11 cellular contexts compared by ENCODE assay signal in the genomic region with DNA sequence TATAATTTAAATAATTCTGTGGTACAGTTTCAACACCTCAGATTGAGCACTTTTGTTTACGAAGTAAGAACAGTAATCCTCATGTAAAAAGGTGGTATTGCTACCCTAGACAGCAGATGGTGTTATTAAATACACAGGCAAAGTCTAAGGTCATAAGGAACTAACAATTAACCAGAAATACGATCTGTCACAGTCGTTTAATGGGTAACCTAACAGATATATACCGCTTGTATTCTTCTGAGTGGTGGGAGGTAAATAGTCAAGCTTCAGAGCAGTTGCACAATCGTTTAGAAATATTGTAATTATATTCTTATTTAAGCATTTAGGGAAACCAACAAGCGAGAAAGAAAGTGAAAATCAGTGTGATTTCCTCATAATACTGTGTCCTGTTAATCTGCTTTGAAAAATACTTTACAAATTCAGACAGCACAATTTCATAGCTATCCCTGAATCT. TPM values are rescaled to one million over a fixed set of nuclear protein-coding genes. Genes with fewer than 3 reads are reported as not detected.
DNase-seq lines count a peak whose midpoint lies in the region; ATAC-seq, FAIRE-seq and TF ChIP-seq lines count a peak whose summit lies in the region.
"Had no signal": no experiment of that assay in that cellular context is flagged by ENCODE, and none has a peak within 500 bp of the region (broad histone marks: within the 10 kb centered on the region; RNA-seq: fewer than 3 reads in every experiment).

No MANE protein-coding gene starts in this region.

- H3K4me3 ChIP-seq in kidney (ENCODE audit: low read length in 2 of 2): peak overlapping the region; percentile 30 to 39
- H3K4me3 ChIP-seq: right atrium auricular region, thoracic aorta had no signal

- H3K36me3 ChIP-seq in kidney (ENCODE audit: control insufficient read depth in 1 of 2, insufficient read depth in 2 of 2, low read length in 2 of 2): no peaks in the 10 kb centered on the region
- H3K36me3 ChIP-seq: right atrium auricular region, thoracic aorta had no signal

- no peak for FAIRE-seq in kidney (lab: Jason Lieb, UNC)

- H3K27me3 Mint-ChIP-seq in type B pancreatic cell: no peaks in the 10 kb centered on the region

- TF ChIP-seq CTCF in kidney (IDR thresholded peaks at IDR 0.05; ENCODE audit: borderline replicate concordance, extremely low read depth, insufficient read depth) (no peak), type B pancreatic cell (conservative IDR thresholded peaks at IDR 0.05) (no peak)

- no peak for ATAC-seq in GM21619 (IDR thresholded peaks at IDR 0.05; ENCODE audit: unreplicated experiment)
- ATAC-seq in HG02678 (IDR thresholded peaks at IDR 0.05; ENCODE audit: unreplicated experiment): no peak
- ATAC-seq: esophagus mucosa had no signal

- H3K9me3 Mint-ChIP-seq in type B pancreatic cell: no peaks in the 10 kb centered on the region

- H3K4me1 ChIP-seq in kidney (ENCODE audit: control insufficient read depth in 1 of 2, insufficient read depth in 1 of 2, low read depth in 1 of 2, low read length in 2 of 2): peaks cover 15 to 47% of the 10 kb centered on the region in 2 donors

- DNase-seq in NCI-H2107 treated with DMSO at 0.1 percent for 48 hours (lab: John Stamatoyannopoulos, UW; ENCODE audit: unreplicated experiment) (peak; percentile 97), NCI-H2107 (lab: John Stamatoyannopoulos, UW) (no peak), NOMO-1 treated with dmso at 0.1 percent for 144 hours (lab: John Stamatoyannopoulos, UW; ENCODE audit: unreplicated experiment) (peak; percentile 35), kidney (no peak), type B pancreatic cell (ENCODE audit: extremely low spot score, unreplicated experiment) (no peak), SKM-1 treated with dmso at 0.1 percent for 144 hours (lab: John Stamatoyannopoulos, UW; ENCODE audit: unreplicated experiment) (no peak)

- peaks cover 65% of the 10 kb centered on the region for H3K4me1 Mint-ChIP-seq in type B pancreatic cell (ENCODE audit: unreplicated experiment)

- peak overlapping the region; percentile 45 for H3K4me3 Mint-ChIP-seq in type B pancreatic cell

- H3K36me3 Mint-ChIP-seq in type B pancreatic cell: no peaks in the 10 kb centered on the region

- intact Hi-C loops in kidney (cut with DNase I): loop anchor here (10.0 kb wide), 3 partner anchors 105 to 365 kb away; no protein-coding TSS in a partner anchor

- peak overlapping the region; percentile 75 for H3K27ac Mint-ChIP-seq in type B pancreatic cell

- H3K9me3 ChIP-seq in kidney (ENCODE audit: control insufficient read depth in 1 of 2, low read length in 2 of 2): no peaks in the 10 kb centered on the region
- H3K9me3 ChIP-seq: right atrium auricular region, thoracic aorta had no signal

- H3K27ac ChIP-seq in kidney (ENCODE audit: low read depth in 2 of 2, low read length in 2 of 2): peak overlapping the region; percentile 2 to 68

- H3K9ac ChIP-seq in kidney (ENCODE audit: low read length in 2 of 2): peak overlapping the region; percentile 13 to 27

RNA-seq across cellular contexts. Expression of a gene that starts 9.8 kb away (rescaled TPM):
- total RNA-seq in kidney (130 TPM), type B pancreatic cell (ENCODE audit: low replicate concordance) (181 and 202 TPM in 2 replicates)
- 53.8 TPM for polyA plus RNA-seq in kidney (ENCODE audit: insufficient read depth, low read depth, low replicate concordance)

Comparison
In these comparisons a context has a peak if more than half of its experiments do, and no peak if none do; other contexts are left out.
1. DNase-seq: peak in NCI-H2107 treated with DMSO at 0.1 percent for 48 hours (single experiment) and NOMO-1 treated with dmso at 0.1 percent for 144 hours (single experiment); none in NCI-H2107 (single experiment), kidney (single experiment), type B pancreatic cell (single experiment) and SKM-1 treated with dmso at 0.1 percent for 144 hours (single experiment).